In the genomic region with DNA sequence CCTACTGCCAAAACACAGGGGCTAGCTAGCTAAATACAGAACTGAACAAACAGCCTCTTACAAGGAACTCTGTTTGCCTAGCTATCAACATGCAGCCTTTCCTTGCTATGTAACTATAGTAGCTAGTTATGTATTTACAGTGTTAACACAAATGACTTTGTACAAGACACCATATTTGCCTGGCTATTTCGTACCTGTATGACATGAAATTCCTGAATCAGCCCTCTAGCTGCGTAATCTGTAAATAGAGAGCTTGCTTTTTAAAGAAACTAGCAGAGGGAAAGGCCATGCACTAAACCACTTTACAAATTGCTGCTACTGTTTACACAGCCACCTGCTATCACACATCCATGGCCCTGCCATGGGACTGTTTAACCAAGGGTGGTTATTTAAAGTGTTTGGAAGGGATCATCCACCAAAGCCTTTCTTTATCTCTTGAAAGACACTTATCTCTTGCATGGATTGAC, we compare ENCODE assay signal across 13 cellular contexts.
A peak's percentile ranks its signal among the peaks of the same experiment; 100 is the strongest.
DNase-seq lines count a peak whose midpoint lies in the region; ATAC-seq, FAIRE-seq and TF ChIP-seq lines count a peak whose summit lies in the region.
"Had no signal": no experiment of that assay in that cellular context is flagged by ENCODE, and none has a peak within 500 bp of the region (broad histone marks: within the 10 kb centered on the region; RNA-seq: fewer than 3 reads in every experiment).

No MANE protein-coding gene starts in this region.

- no peak overlapping the region for H4K8ac ChIP-seq in neuronal stem cell (ENCODE audit: low read depth, low read length)
- no peak overlapping the region for H4K8ac ChIP-seq in mesendoderm (ENCODE audit: low read depth, low read length)

- POLR2A ChIA-PET in HepG2 (lab: Yijun Ruan, JAX) = no interaction called here

- H3K27ac Mint-ChIP-seq in activated naive CD4-positive, alpha-beta T cell treated with anti-CD3 and anti-CD28 coated beads for 36 hours = no peak overlapping the region
- H3K27ac Mint-ChIP-seq: activated B cell treated with CpG ODN at 0.5 μM for 24 hours; activated naive CD8-positive, alpha-beta T cell treated with anti-CD3 and anti-CD28 coated beads, Interleukin-2, amount 10 ng/mL, durations not matched to agents 7 days and 5 days; naive B cell had no signal

- H2AFZ ChIP-seq in HepG2 (ENCODE audit: low read length) (no peak overlapping the region), neuronal stem cell (ENCODE audit: low read length) (no peak overlapping the region)

- no TSS peak for BruUV-seq in HepG2 (replicated peaks; lab: Mats Ljungman, UMichigan)

- no peak for TF ChIP-seq RAD21 in HepG2 (CRISPR knock-in tag; IDR thresholded peaks at IDR 0.05)

- H3K4me1 Mint-ChIP-seq in activated naive CD4-positive, alpha-beta T cell treated with anti-CD3 and anti-CD28 coated beads for 36 hours (ENCODE audit: low read depth) = no peaks in the 10 kb centered on the region
- H3K4me1 Mint-ChIP-seq: activated B cell treated with CpG ODN at 0.5 μM for 24 hours; activated naive CD8-positive, alpha-beta T cell treated with anti-CD3 and anti-CD28 coated beads, Interleukin-2, amount 10 ng/mL, durations not matched to agents 7 days and 5 days; naive B cell had no signal

- no peak overlapping the region for H2BK15ac ChIP-seq in neuronal stem cell (ENCODE audit: low read length)
- H2BK15ac ChIP-seq in mesendoderm (replicated peaks; ENCODE audit: low read depth) = no peak overlapping the region

- H3K79me1 ChIP-seq in neuronal stem cell (ENCODE audit: low read depth, low read length) (no peaks in the 10 kb centered on the region), mesendoderm (ENCODE audit: low read length) (no peaks in the 10 kb centered on the region)

- in situ Hi-C loops in HepG2 (cut with HindIII; ENCODE audit: extremely low pct_ligation_motif_present, low pct_unique_long_range_greater_than_20kb) = no loop called here

- H3K79me2 ChIP-seq in HepG2 (ENCODE audit: insufficient read depth, low read length) (no peaks in the 10 kb centered on the region), mesendoderm (ENCODE audit: control insufficient read depth, insufficient read depth, low read length) (no peaks in the 10 kb centered on the region)

- H3K56ac ChIP-seq in mesendoderm (ENCODE audit: low read length) = no peak overlapping the region

- H3K4ac ChIP-seq in neuronal stem cell (ENCODE audit: low read length) (no peak overlapping the region), mesendoderm (ENCODE audit: low read depth, low read length) (no peak overlapping the region)

- CTCF ChIA-PET in HepG2 (lab: Yijun Ruan, JAX; ENCODE audit: low intra/inter-chr PET ratio, low total read pairs) = no interaction called here
- CTCF ChIA-PET in activated naive CD4-positive, alpha-beta T cell treated with anti-CD3 and anti-CD28 coated beads for 36 hours (lab: Charles Lee) = interaction anchor here (1.0 kb wide), 1 partner anchor 39 kb away, joined by 3 read pairs; no protein-coding TSS in a partner anchor

- no peaks in the 10 kb centered on the region for H3K27me3 Mint-ChIP-seq in activated naive CD4-positive, alpha-beta T cell treated with anti-CD3 and anti-CD28 coated beads for 36 hours (ENCODE audit: low read depth)
- H3K27me3 Mint-ChIP-seq: activated B cell treated with CpG ODN at 0.5 μM for 24 hours had no signal

- H2BK5ac ChIP-seq in neuronal stem cell (ENCODE audit: low read length) (no peak overlapping the region), mesendoderm (ENCODE audit: low read length) (no peak overlapping the region)

- H2AK5ac ChIP-seq in neuronal stem cell (ENCODE audit: low read depth, low read length) (no peak overlapping the region), mesendoderm (ENCODE audit: low read length) (no peak overlapping the region)

- H3K9me3 ChIP-seq in HepG2 (ENCODE audit: low read length) (no peaks in the 10 kb centered on the region), neuronal stem cell (replicated peaks in 1 of 2; ENCODE audit: control insufficient read depth in 2 of 2, insufficient read depth in 1 of 2, low read depth in 1 of 2, low read length in 2 of 2) (no peaks in the 10 kb centered on the region), psoas muscle (no peaks in the 10 kb centered on the region)
- H3K9me3 ChIP-seq: tibial artery had no signal

- no peaks in the 10 kb centered on the region for H3K36me3 Mint-ChIP-seq in activated naive CD4-positive, alpha-beta T cell treated with anti-CD3 and anti-CD28 coated beads for 36 hours (ENCODE audit: low read depth)
- H3K36me3 Mint-ChIP-seq: activated naive CD8-positive, alpha-beta T cell treated with anti-CD3 and anti-CD28 coated beads, Interleukin-2, amount 10 ng/mL, durations not matched to agents 7 days and 5 days; naive B cell had no signal

- H2BK12ac ChIP-seq in neuronal stem cell (ENCODE audit: low read length) = no peak overlapping the region

- DNase-seq in DMS153 treated with DMSO at 0.1 percent for 48 hours (lab: John Stamatoyannopoulos, UW; ENCODE audit: unreplicated experiment) (peak; percentile 98), NCI-H146 (lab: John Stamatoyannopoulos, UW) (peak; percentile 96), NCI-H526 treated with DMSO at 0.1 percent for 48 hours (lab: John Stamatoyannopoulos, UW) (peak; percentile 77), HepG2 (ENCODE audit: low spot score) (peak; percentile 65), neuronal stem cell (ENCODE audit: low spot score) (no peak), mesendoderm (no peak), psoas muscle (no peak)
- DNase-seq in activated naive CD4-positive, alpha-beta T cell treated with anti-CD3 and anti-CD28 coated beads for 36 hours = no peak
- DNase-seq: activated B cell treated with CpG ODN at 0.5 μM for 24 hours; activated naive CD8-positive, alpha-beta T cell treated with anti-CD3 and anti-CD28 coated beads, Interleukin-2, amount 10 ng/mL, durations not matched to agents 7 days and 5 days; naive B cell; NCI-H1048 had no signal

- no peak overlapping the region for H3K4me2 ChIP-seq in HepG2 (ENCODE audit: low read depth, low read length)
- no peak overlapping the region for H3K4me2 ChIP-seq in neuronal stem cell (ENCODE audit: insufficient read depth, low read length, poor library complexity, severe bottlenecking)
- H3K4me2 ChIP-seq in mesendoderm (ENCODE audit: low read length) = no peak overlapping the region

- TF ChIP-seq POLR2A in HepG2 (IDR thresholded peaks at IDR 0.05; ENCODE audit: insufficient read depth in 1 of 2, low read depth in 2 of 2, low read length in 2 of 2) = no peak

- ATAC-seq in HepG2 (peak; percentile 59), psoas muscle (no peak)

- no peak overlapping the region for H3K4me3 ChIP-seq in HepG2 (replicated peaks in 1 of 3; ENCODE audit: insufficient read depth in 1 of 3, low read depth in 2 of 3, low read length in 3 of 3)
- no peak overlapping the region for H3K4me3 ChIP-seq in neuronal stem cell (ENCODE audit: low read length in 2 of 2)
- H3K4me3 ChIP-seq in mesendoderm (ENCODE audit: low read length) = no peak overlapping the region
- no peak overlapping the region for H3K4me3 ChIP-seq in psoas muscle
- H3K4me3 ChIP-seq: tibial artery had no signal

- peak; percentile 72 for FAIRE-seq in HepG2 (lab: Jason Lieb, UNC)

- H4K5ac ChIP-seq in mesendoderm (ENCODE audit: low read length) = no peak overlapping the region

- WGBS in HepG2 (ENCODE audit: low lambda C conversion rate) = 0% methylated on average over 2 of the region's 2 CpGs
- WGBS in neuronal stem cell (ENCODE audit: extremely low coverage in 2 of 2, insufficient read length in 2 of 2, insufficient replicate concordance in 1 of 2), 2 donors = no CpG with 5 or more reads among the region's 2 CpGs
- WGBS in mesendoderm (ENCODE audit: extremely low coverage, insufficient coverage, low lambda C conversion rate) = no CpG with 5 or more reads among the region's 2 CpGs
- WGBS in psoas muscle, 3 donors = 66 to 81% (median 70%) methylated on average over 2 of the region's 2 CpGs

- TF ChIP-seq CTCF in HepG2 (CRISPR knock-in tag; IDR thresholded peaks at IDR 0.05) (no peak), psoas muscle (IDR thresholded peaks at IDR 0.05) (no peak)

- no peaks in the 10 kb centered on the region for H4K20me1 ChIP-seq in HepG2 (ENCODE audit: insufficient read depth, low read length)

- H3K14ac ChIP-seq in neuronal stem cell (ENCODE audit: low read length) = no peak overlapping the region

- intact Hi-C loops in HepG2 (cut with micrococcal nuclease; ENCODE audit: unreplicated experiment) (no loop called here), psoas muscle (cut with DNase I) (no loop called here)
- intact Hi-C loops in activated naive CD4-positive, alpha-beta T cell treated with anti-CD3 and anti-CD28 coated beads for 36 hours (cut with micrococcal nuclease) = no loop called here

- H3K27ac ChIP-seq in HepG2 (ENCODE audit: extremely low read length, insufficient read depth, low read length) (no peak overlapping the region), neuronal stem cell (replicated peaks; ENCODE audit: low read length) (no peak overlapping the region), mesendoderm (ENCODE audit: low read depth, low read length) (no peak overlapping the region), psoas muscle (no peak overlapping the region)
- H3K27ac ChIP-seq: tibial artery had no signal

- no peak overlapping the region for H3K18ac ChIP-seq in neuronal stem cell (ENCODE audit: low read length)
- no peak overlapping the region for H3K18ac ChIP-seq in mesendoderm (ENCODE audit: low read length)

- peaks cover 12% of the 10 kb centered on the region for H3K4me1 ChIP-seq in HepG2 (ENCODE audit: insufficient read depth, low read length)
- H3K4me1 ChIP-seq in neuronal stem cell (ENCODE audit: control insufficient read depth in 2 of 2, insufficient read depth in 1 of 2, low read depth in 1 of 2, low read length in 2 of 2) = peaks cover 2% of the 10 kb centered on the region in 2 donors
- H3K4me1 ChIP-seq in mesendoderm (ENCODE audit: control insufficient read depth, low read depth, low read length) = no peaks in the 10 kb centered on the region
- no peaks in the 10 kb centered on the region for H3K4me1 ChIP-seq in psoas muscle

- no peak overlapping the region for H3K4me3 Mint-ChIP-seq in activated naive CD4-positive, alpha-beta T cell treated with anti-CD3 and anti-CD28 coated beads for 36 hours
- H3K4me3 Mint-ChIP-seq: activated B cell treated with CpG ODN at 0.5 μM for 24 hours; activated naive CD8-positive, alpha-beta T cell treated with anti-CD3 and anti-CD28 coated beads, Interleukin-2, amount 10 ng/mL, durations not matched to agents 7 days and 5 days; naive B cell had no signal

- H3K36me3 ChIP-seq in HepG2 (replicated peaks in 1 of 2; ENCODE audit: control insufficient read depth in 1 of 2, insufficient read depth in 2 of 2, low read length in 2 of 2) = no peaks in the 10 kb centered on the region
- H3K36me3 ChIP-seq in neuronal stem cell (replicated peaks in 1 of 2; ENCODE audit: control insufficient read depth in 2 of 2, insufficient read depth in 2 of 2, low read length in 2 of 2) = no peaks in the 10 kb centered on the region
- H3K36me3 ChIP-seq in mesendoderm (ENCODE audit: control insufficient read depth, insufficient read depth, low read length) = no peaks in the 10 kb centered on the region
- H3K36me3 ChIP-seq in psoas muscle (ENCODE audit: insufficient read depth in 1 of 2, low read depth in 1 of 2) = no peaks in the 10 kb centered on the region
- H3K36me3 ChIP-seq: tibial artery had no signal

- H4K91ac ChIP-seq in neuronal stem cell (ENCODE audit: low read depth, low read length, poor library complexity) = no peak overlapping the region

- no peaks in the 10 kb centered on the region for H3K9me3 Mint-ChIP-seq in activated naive CD4-positive, alpha-beta T cell treated with anti-CD3 and anti-CD28 coated beads for 36 hours
- H3K9me3 Mint-ChIP-seq: activated B cell treated with CpG ODN at 0.5 μM for 24 hours; activated naive CD8-positive, alpha-beta T cell treated with anti-CD3 and anti-CD28 coated beads, Interleukin-2, amount 10 ng/mL, durations not matched to agents 7 days and 5 days had no signal

- H3K9ac ChIP-seq in HepG2 (ENCODE audit: insufficient read depth, low read depth, low read length) = no peak overlapping the region
- H3K9ac ChIP-seq in neuronal stem cell (ENCODE audit: low read depth, low read length, poor library complexity) = no peak overlapping the region
- no peak overlapping the region for H3K9ac ChIP-seq in mesendoderm (ENCODE audit: low read length)

- H2BK120ac ChIP-seq in neuronal stem cell (ENCODE audit: low read depth, low read length) (no peak overlapping the region), mesendoderm (ENCODE audit: low read depth, low read length) (no peak overlapping the region)

- no peak overlapping the region for H3K23ac ChIP-seq in neuronal stem cell (ENCODE audit: low read depth, low read length, poor library complexity)
- H3K23ac ChIP-seq in mesendoderm (ENCODE audit: low read length) = no peak overlapping the region

- H3K27me3 ChIP-seq in HepG2 (ENCODE audit: control insufficient read depth in 1 of 2, insufficient read depth in 2 of 2, low read length in 2 of 2) (peaks cover 4 to 84% of the 10 kb centered on the region in 2 experiments; a peak in 4 of 5 replicates), neuronal stem cell (ENCODE audit: control insufficient read depth in 3 of 3, insufficient read depth in 3 of 3, low read depth in 1 of 3, low read length in 3 of 3) (peaks cover 0 to 39% (median 0%) of the 10 kb centered on the region in 3 experiments), mesendoderm (ENCODE audit: insufficient read depth, low read length, poor library complexity) (no peaks in the 10 kb centered on the region), psoas muscle (ENCODE audit: insufficient read depth in 3 of 3, low read length in 2 of 3) (no peaks in the 10 kb centered on the region)

- TF ChIP-seq EP300 in HepG2 (IDR thresholded peaks at IDR 0.05; ENCODE audit: low read depth in 2 of 2, low read length in 2 of 2) (no peak), HepG2 (CRISPR knock-in tag; IDR thresholded peaks at IDR 0.05; ENCODE audit: borderline replicate concordance) (no peak)

Comparison
In these comparisons a context has a peak if more than half of its experiments do, and no peak if none do; other contexts are left out.
1. DNase-seq: peak in DMS153 treated with DMSO at 0.1 percent for 48 hours (single experiment), NCI-H146 (single experiment), NCI-H526 treated with DMSO at 0.1 percent for 48 hours (single experiment) and HepG2 (single experiment); none in neuronal stem cell (single experiment), mesendoderm (single experiment), psoas muscle (0 of 2) and activated naive CD4-positive, alpha-beta T cell treated with anti-CD3 and anti-CD28 coated beads for 36 hours (single experiment).